8 cellular contexts compared by ENCODE assay signal in genomic region chr15:64521726-64522164, GRCh38.
A peak's percentile ranks its signal among the peaks of the same experiment; 100 is the strongest.
DNase-seq lines count a peak whose midpoint lies in the region; ATAC-seq, FAIRE-seq and TF ChIP-seq lines count a peak whose summit lies in the region.

No MANE protein-coding gene starts in this region.

- CTCF ChIA-PET in H1 (lab: Charles Lee; ENCODE audit: partially characterized antibody): interaction anchor here (0.6 to 1.8 kb wide), 4 partner anchors 9 to 416 kb away, joined by 3 to 4 read pairs (median 4); no protein-coding TSS in a partner anchor

- no peak overlapping the region for H3K4ac ChIP-seq in H1 (replicated peaks; ENCODE audit: insufficient read length, low read depth, low read length)

- no peak overlapping the region for H4K91ac ChIP-seq in H1 (replicated peaks; ENCODE audit: insufficient read length, low read length)

- H3K4me1 ChIP-seq in H1 (replicated peaks in 1 of 4; ENCODE audit: control insufficient read depth in 3 of 4, insufficient read depth in 4 of 4, low read length in 3 of 4): peaks cover 0 to 8% (median 1%) of the 10 kb centered on the region in 4 experiments; a peak in 2 of 7 replicates

- TF ChIP-seq POLR2A in H1 (IDR thresholded peaks at IDR 0.05; ENCODE audit: control extremely low read depth in 1 of 2, low read depth in 2 of 2, low read length in 2 of 2): no peak

- POLR2A ChIA-PET in H1 (lab: Charles Lee; ENCODE audit: partially characterized antibody): interaction anchor here (1.1 to 1.7 kb wide), 2 partner anchors 20 kb away, joined by 3 to 4 read pairs; no protein-coding TSS in a partner anchor

- no peak for FAIRE-seq in H1 (lab: Jason Lieb, UNC)

- TF ChIP-seq CTCF in H1 (IDR thresholded peaks at IDR 0.05; ENCODE audit: control extremely low read depth in 1 of 3, insufficient read depth in 1 of 3, low read depth in 1 of 3, low read length in 3 of 3): no peak

- DNase-seq in EL (peak; percentile 80), NCI-H526 treated with DMSO at 0.1 percent for 48 hours (lab: John Stamatoyannopoulos, UW) (peak; percentile 67), H1 (ENCODE audit: low read depth in 1 of 2, low spot score in 2 of 2) (peak in 1 of 2 experiments; percentile 36), mucosa of gallbladder (ENCODE audit: low spot score) (peak; percentile 19), posterior vena cava (ENCODE audit: low spot score) (no peak), NCI-H1930 (lab: John Stamatoyannopoulos, UW) (no peak), AG08395 (ENCODE audit: low spot score) (no peak)

- no peak overlapping the region for H4K5ac ChIP-seq in H1 (ENCODE audit: insufficient read length, low read depth, low read length)

- H3K79me2 ChIP-seq in H1 (ENCODE audit: control insufficient read depth in 1 of 2, insufficient read depth in 2 of 2, low read length in 2 of 2): peaks cover 0 to 97% of the 10 kb centered on the region in 2 experiments; a peak in 3 of 4 replicates

- no peak overlapping the region for H2BK20ac ChIP-seq in H1 (ENCODE audit: low read length)

- H3K23me2 ChIP-seq in H1 (ENCODE audit: low read depth, low read length): no peaks in the 10 kb centered on the region

- no peak overlapping the region for H3K9ac ChIP-seq in H1 (replicated peaks in 1 of 4; ENCODE audit: extremely low read depth in 1 of 4, low read depth in 3 of 4, low read length in 3 of 4)

- WGBS in H1 (ENCODE audit: extremely low coverage in 1 of 2, insufficient coverage in 1 of 2, insufficient read length in 1 of 2, insufficient replicate concordance in 2 of 2, low coverage in 1 of 2, low lambda C conversion rate in 2 of 2, missing lambda C conversion rate in 1 of 2), 2 experiments: 50% methylated on average over 3 of the region's 3 CpGs; no CpG with 5 or more reads in 1 of the 2 experiments

- no peak overlapping the region for H2AFZ ChIP-seq in H1 (ENCODE audit: low read length)

- no peaks in the 10 kb centered on the region for H3K36me3 ChIP-seq in H1 (ENCODE audit: control insufficient read depth in 2 of 4, insufficient read depth in 4 of 4, low read length in 3 of 4)

- H3K9me3 ChIP-seq in H1 (ENCODE audit: insufficient read depth in 2 of 2, low read depth in 1 of 2, low read length in 1 of 2): no peaks in the 10 kb centered on the region

- no peak overlapping the region for H2BK120ac ChIP-seq in H1 (replicated peaks; ENCODE audit: low read depth, low read length)

- no peak overlapping the region for H3K56ac ChIP-seq in H1 (replicated peaks; ENCODE audit: insufficient read length, low read depth, low read length)

- ATAC-seq in GM21528 (IDR thresholded peaks at IDR 0.05; ENCODE audit: low FRiP score, unreplicated experiment): no peak

- no peak overlapping the region for H3K14ac ChIP-seq in H1 (ENCODE audit: insufficient read length)

- no peak for TF ChIP-seq RAD21 in H1 (IDR thresholded peaks at IDR 0.05 in 1 of 2, conservative IDR thresholded peaks at IDR 0.05 in 1 of 2; ENCODE audit: low read depth in 2 of 2, low read length in 2 of 2)

- H3K18ac ChIP-seq in H1 (ENCODE audit: extremely low read depth, low read length): no peak overlapping the region

- H3K27me3 ChIP-seq in H1 (replicated peaks in 1 of 4; ENCODE audit: control insufficient read depth in 3 of 4, extremely low read depth in 1 of 4, insufficient read depth in 3 of 4, low read length in 3 of 4): no peaks in the 10 kb centered on the region

- H2AK5ac ChIP-seq in H1 (ENCODE audit: low read depth, low read length): no peak overlapping the region

- H2BK12ac ChIP-seq in H1 (ENCODE audit: low read depth, low read length): no peak overlapping the region

- no peak overlapping the region for H3K4me3 ChIP-seq in H1 (ENCODE audit: extremely low read depth in 1 of 4, insufficient read depth in 2 of 4, low read depth in 3 of 4, low read length in 4 of 4)

- H3K79me1 ChIP-seq in H1 (ENCODE audit: low read depth, low read length): peaks cover 10% of the 10 kb centered on the region

- TF ChIP-seq EP300 in H1 (IDR thresholded peaks at IDR 0.05; ENCODE audit: borderline replicate concordance in 1 of 2, low read depth in 2 of 2, low read length in 2 of 2): no peak

- no peak overlapping the region for H2BK5ac ChIP-seq in H1 (ENCODE audit: low read depth, low read length)

- H2BK15ac ChIP-seq in H1 (ENCODE audit: low read length): no peak overlapping the region

- H4K8ac ChIP-seq in H1 (ENCODE audit: extremely low read depth, insufficient read depth, low read length): no peak overlapping the region

- H3K4me2 ChIP-seq in H1 (ENCODE audit: insufficient read depth in 1 of 2, low read depth in 2 of 2, low read length in 2 of 2): no peak overlapping the region; a peak in 1 of 4 replicates

- H4K20me1 ChIP-seq in H1 (replicated peaks in 1 of 2; ENCODE audit: control insufficient read depth in 1 of 2, insufficient read depth in 2 of 2, low read length in 2 of 2): peaks cover 3 to 12% of the 10 kb centered on the region in 2 experiments

- H3K23ac ChIP-seq in H1 (ENCODE audit: insufficient read length): no peak overlapping the region

- H3K27ac ChIP-seq in H1 (ENCODE audit: low read depth, low read length): no peak overlapping the region

- intact Hi-C loops in posterior vena cava (cut with DNase I): no loop called here

TF ChIP-seq in H1, 55 proteins besides CTCF, POLR2A, EP300 and RAD21 (continues in another document):
- TF ChIP-seq TEAD4 (IDR thresholded peaks at IDR 0.05; ENCODE audit: low read depth, low read length) (no peak), RBBP5 (IDR thresholded peaks at IDR 0.05; ENCODE audit: borderline replicate concordance, low read depth, low read length) (no peak), CHD7 (IDR thresholded peaks at IDR 0.05; ENCODE audit: insufficient replicate concordance, low read length) (no peak), TAF1 (IDR thresholded peaks at IDR 0.05; ENCODE audit: low read depth, low read length) (no peak)

Comparison
In these comparisons a context has a peak if more than half of its experiments do, and no peak if none do; other contexts are left out.
1. DNase-seq: peak in EL (single experiment), NCI-H526 treated with DMSO at 0.1 percent for 48 hours (single experiment) and mucosa of gallbladder (single experiment); none in posterior vena cava (single experiment), NCI-H1930 (0 of 2) and AG08395 (single experiment).